In the genomic region with DNA sequence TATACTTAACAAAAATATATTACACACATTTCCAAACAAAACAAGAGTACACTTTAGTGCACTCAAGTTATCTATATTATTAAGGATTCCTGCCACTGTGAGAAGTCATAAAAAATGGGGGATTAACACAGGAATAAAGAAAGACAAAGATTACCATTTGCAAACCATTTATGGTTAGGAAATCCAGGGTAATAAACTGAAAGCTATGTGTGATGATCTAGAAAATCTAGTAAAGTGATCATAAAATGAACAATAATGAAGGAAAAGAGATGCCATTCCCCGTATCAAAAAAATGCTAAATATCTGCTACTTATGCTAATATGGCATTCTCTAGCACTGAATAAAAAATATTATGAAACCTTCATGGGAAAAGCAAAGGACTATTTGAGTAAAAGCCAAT, we compare ENCODE assay signal across 9 cellular contexts.
"Had no signal": no experiment of that assay in that cellular context is flagged by ENCODE, and none has a peak within 500 bp of the region (broad histone marks: within the 10 kb centered on the region; RNA-seq: fewer than 3 reads in every experiment).

No MANE protein-coding gene starts in this region.

- H3K9ac ChIP-seq: KMS-11 had no signal

- H3K4me2 ChIP-seq: KMS-11 had no signal

- DNase-seq: IMR-90, Karpas-422, KBM-7, KG1 had no signal

- ATAC-seq: HepG2, K562 had no signal

- H3K4me3 ChIP-seq: K562 had no signal

- FAIRE-seq: HepG2, HTR-8/SVneo, K562 had no signal

- H3K27ac ChIP-seq: HL-60, KMS-11 had no signal
